23 cellular contexts compared by ENCODE assay signal in the genomic region with DNA sequence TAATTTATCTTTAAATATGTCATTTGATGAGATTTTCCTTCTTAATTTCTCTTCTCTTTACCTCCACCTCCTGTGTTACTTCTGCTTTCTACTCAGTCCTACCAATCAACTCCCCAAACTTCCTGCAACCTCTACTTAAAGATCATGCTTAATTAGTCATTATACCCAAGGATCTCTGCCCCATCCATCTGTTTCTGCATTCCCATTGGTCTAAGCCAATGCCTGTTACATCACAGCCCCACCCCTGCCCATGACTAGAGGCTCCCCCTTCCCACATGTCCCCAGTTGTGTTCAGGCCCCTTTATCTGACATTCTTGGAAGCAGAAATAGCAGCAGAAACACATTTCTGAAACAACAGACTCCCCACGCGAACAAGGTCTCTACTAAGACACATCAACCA.
DNase-seq lines count a peak whose midpoint lies in the region; ATAC-seq, FAIRE-seq and TF ChIP-seq lines count a peak whose summit lies in the region.
"Had no signal": no experiment of that assay in that cellular context is flagged by ENCODE, and none has a peak within 500 bp of the region (broad histone marks: within the 10 kb centered on the region; RNA-seq: fewer than 3 reads in every experiment).

No MANE protein-coding gene starts in this region.

- H3K27ac Mint-ChIP-seq in chondrocyte (ENCODE audit: unreplicated experiment) = peak overlapping the region; percentile 82
- no peak overlapping the region for H3K27ac Mint-ChIP-seq in stimulated activated naive B cell treated with anti-CD40 and anti-IgM and Interleukin-4, amounts not matched to agents 10 μg/mL and 1 μg/mL and 100 μg/mL, for 72 hours
- H3K27ac Mint-ChIP-seq in activated T-helper 17 cell treated with anti-CD3 and anti-CD28 coated beads, Interleukin-2, amount 50 U/mL, for 72 hours = no peak overlapping the region
- H3K27ac Mint-ChIP-seq: activated B cell treated with CpG ODN at 0.5 μM for 24 hours; CD14-positive monocyte; T-helper 2 cell treated with Interferon-gamma antibody and Interleukin-4, amounts not matched to agents 5 μg/mL and 100 μg/mL, for 36 hours had no signal

- peaks cover 65% of the 10 kb centered on the region for H3K4me1 Mint-ChIP-seq in chondrocyte (ENCODE audit: low read depth)
- H3K4me1 Mint-ChIP-seq in stimulated activated naive B cell treated with anti-CD40 and anti-IgM and Interleukin-4, amounts not matched to agents 10 μg/mL and 1 μg/mL and 100 μg/mL, for 72 hours = no peaks in the 10 kb centered on the region
- no peaks in the 10 kb centered on the region for H3K4me1 Mint-ChIP-seq in activated T-helper 17 cell treated with anti-CD3 and anti-CD28 coated beads, Interleukin-2, amount 50 U/mL, for 72 hours
- H3K4me1 Mint-ChIP-seq: activated B cell treated with CpG ODN at 0.5 μM for 24 hours, CD14-positive monocyte had no signal

- peaks cover 8% of the 10 kb centered on the region for H3K36me3 Mint-ChIP-seq in chondrocyte (ENCODE audit: low read depth)
- no peaks in the 10 kb centered on the region for H3K36me3 Mint-ChIP-seq in stimulated activated naive B cell treated with anti-CD40 and anti-IgM and Interleukin-4, amounts not matched to agents 10 μg/mL and 1 μg/mL and 100 μg/mL, for 72 hours
- H3K36me3 Mint-ChIP-seq in activated T-helper 17 cell treated with anti-CD3 and anti-CD28 coated beads, Interleukin-2, amount 50 U/mL, for 72 hours (ENCODE audit: low read depth) = no peaks in the 10 kb centered on the region
- H3K36me3 Mint-ChIP-seq: CD14-positive monocyte had no signal

- H3K4me3 Mint-ChIP-seq in chondrocyte (ENCODE audit: unreplicated experiment) = no peak overlapping the region
- no peak overlapping the region for H3K4me3 Mint-ChIP-seq in stimulated activated naive B cell treated with anti-CD40 and anti-IgM and Interleukin-4, amounts not matched to agents 10 μg/mL and 1 μg/mL and 100 μg/mL, for 72 hours
- no peak overlapping the region for H3K4me3 Mint-ChIP-seq in activated T-helper 17 cell treated with anti-CD3 and anti-CD28 coated beads, Interleukin-2, amount 50 U/mL, for 72 hours
- H3K4me3 Mint-ChIP-seq: activated B cell treated with CpG ODN at 0.5 μM for 24 hours; CD14-positive monocyte; T-helper 2 cell treated with Interferon-gamma antibody and Interleukin-4, amounts not matched to agents 5 μg/mL and 100 μg/mL, for 36 hours had no signal

- no peaks in the 10 kb centered on the region for H3K9me3 ChIP-seq in SJSA1 (replicated peaks)
- H3K9me3 ChIP-seq: sigmoid colon had no signal

- peaks cover 48% of the 10 kb centered on the region for H3K4me1 ChIP-seq in SJSA1 (replicated peaks)

- H3K27me3 Mint-ChIP-seq in chondrocyte (ENCODE audit: low read depth) = no peaks in the 10 kb centered on the region
- peaks cover 19 to 43% of the 10 kb centered on the region in 2 donors for H3K27me3 Mint-ChIP-seq in stimulated activated naive B cell treated with anti-CD40 and anti-IgM and Interleukin-4, amounts not matched to agents 10 μg/mL and 1 μg/mL and 100 μg/mL, for 72 hours
- peaks cover 30% of the 10 kb centered on the region for H3K27me3 Mint-ChIP-seq in activated T-helper 17 cell treated with anti-CD3 and anti-CD28 coated beads, Interleukin-2, amount 50 U/mL, for 72 hours

- TF ChIP-seq CTCF in chondrocyte (IDR thresholded peaks at IDR 0.05) = no peak

- peaks cover 7% of the 10 kb centered on the region for H3K9me3 Mint-ChIP-seq in chondrocyte (ENCODE audit: low read depth)
- no peaks in the 10 kb centered on the region for H3K9me3 Mint-ChIP-seq in stimulated activated naive B cell treated with anti-CD40 and anti-IgM and Interleukin-4, amounts not matched to agents 10 μg/mL and 1 μg/mL and 100 μg/mL, for 72 hours
- H3K9me3 Mint-ChIP-seq in activated T-helper 17 cell treated with anti-CD3 and anti-CD28 coated beads, Interleukin-2, amount 50 U/mL, for 72 hours = no peaks in the 10 kb centered on the region
- H3K9me3 Mint-ChIP-seq: activated B cell treated with CpG ODN at 0.5 μM for 24 hours; T-helper 2 cell treated with Interferon-gamma antibody and Interleukin-4, amounts not matched to agents 5 μg/mL and 100 μg/mL, for 36 hours had no signal

- H3K36me3 ChIP-seq in SJSA1 = no peaks in the 10 kb centered on the region
- H3K36me3 ChIP-seq: sigmoid colon had no signal

- no peak for FAIRE-seq in GM12892 (lab: Jason Lieb, UNC)
- FAIRE-seq: H54, RCC 7860 had no signal

- TF ChIP-seq POLR2A in GM12892 (IDR thresholded peaks at IDR 0.05; ENCODE audit: low read depth, low read length) = no peak

- DNase-seq in SJSA1 (ENCODE audit: low read depth in 1 of 2, low spot score in 2 of 2) = no peak
- no peak for DNase-seq in chondrocyte (ENCODE audit: low spot score)
- peak in 1 of 49 donors; percentile 6 for DNase-seq in substantia nigra (lab: John Stamatoyannopoulos, UW)
- DNase-seq in stimulated activated naive B cell treated with anti-CD40 and anti-IgM and Interleukin-4, amounts not matched to agents 10 μg/mL and 1 μg/mL and 100 μg/mL, for 72 hours = no peak
- no peak for DNase-seq in GM12892 (ENCODE audit: insufficient read length)
- DNase-seq: activated B cell treated with CpG ODN at 0.5 μM for 24 hours; activated CD4-positive, alpha-beta T cell treated with anti-CD3 and anti-CD28 coated beads, Interleukin-2, amount 50 U/mL, for 4 hours; activated naive CD4-positive, alpha-beta T cell; foreskin keratinocyte; KBM-7; NCI-H1694; NCI-H2171; NCI-H524 treated with DMSO at 0.1 percent for 48 hours; occipital lobe; sigmoid colon had no signal

- H3K27me3 ChIP-seq in SJSA1 (replicated peaks) (no peaks in the 10 kb centered on the region), layer of hippocampus (ENCODE audit: control insufficient read depth, insufficient read depth, low read length) (no peaks in the 10 kb centered on the region)
- H3K27me3 ChIP-seq: foreskin keratinocyte, sigmoid colon had no signal

- peak overlapping the region; percentile 69 for H3K27ac ChIP-seq in SJSA1
- peak overlapping the region; percentile 6 for H3K27ac ChIP-seq in layer of hippocampus (ENCODE audit: low read depth, low read length)
- H3K27ac ChIP-seq in substantia nigra (ENCODE audit: low read depth, low read length, poor library complexity, severe bottlenecking) = peak overlapping the region; percentile 88
- H3K27ac ChIP-seq: foreskin keratinocyte had no signal

- no peak overlapping the region for H3K4me3 ChIP-seq in SJSA1
- H3K4me3 ChIP-seq: sigmoid colon had no signal

- ATAC-seq in GM18909 (IDR thresholded peaks at IDR 0.05; ENCODE audit: poor library complexity, unreplicated experiment) = no peak
- ATAC-seq in stimulated activated naive B cell treated with anti-CD40 and anti-IgM and Interleukin-4, amounts not matched to agents 10 μg/mL and 1 μg/mL and 100 μg/mL, for 72 hours (replicated peaks) = no peak
- no peak for ATAC-seq in activated T-helper 17 cell treated with anti-CD3 and anti-CD28 coated beads, Interleukin-2, amount 50 U/mL, for 72 hours (replicated peaks)
- ATAC-seq: foreskin keratinocyte, SK-N-SH treated with all-trans-retinoic acid at 6 μM for 48 hours had no signal

Comparison
In these comparisons a context has a peak if more than half of its experiments do, and no peak if none do; other contexts are left out.
1. H3K27ac ChIP-seq: peak in every context shown above with its lines; median percentile 88 in substantia nigra; 69 in SJSA1; 6 in layer of hippocampus.